In genomic region chr13:91133941-91134772, GRCh38 we compare ENCODE assay signal across 8 cellular contexts.
DNase-seq lines count a peak whose midpoint lies in the region; ATAC-seq and TF ChIP-seq lines count a peak whose summit lies in the region.

No MANE protein-coding gene starts in this region.

- CTCF ChIA-PET in RWPE1 (lab: Yijun Ruan, JAX) = interaction anchor here (0.7 to 1.0 kb wide), 3 partner anchors 11 to 54 kb away, joined by 3 to 5 read pairs (median 4); no protein-coding TSS in a partner anchor

- peak; percentile 74 for ATAC-seq in left colon
- peak; percentile 59 for ATAC-seq in stimulated activated memory B cell treated with anti-CD40 and anti-IgM and Interleukin-4, amounts not matched to agents 10 μg/mL and 1 μg/mL and 100 μg/mL, for 72 hours

- POLR2A ChIA-PET in RWPE1 (lab: Yijun Ruan, JAX; ENCODE audit: low non-redundant PET) = no interaction called here

- H3K9me3 Mint-ChIP-seq in stimulated activated memory B cell treated with anti-CD40 and anti-IgM and Interleukin-4, amounts not matched to agents 10 μg/mL and 1 μg/mL and 100 μg/mL, for 72 hours = no peaks in the 10 kb centered on the region

- H3K36me3 ChIP-seq in KMS-11 (ENCODE audit: insufficient read depth) = no peaks in the 10 kb centered on the region

- no peaks in the 10 kb centered on the region for H3K4me1 Mint-ChIP-seq in stimulated activated memory B cell treated with anti-CD40 and anti-IgM and Interleukin-4, amounts not matched to agents 10 μg/mL and 1 μg/mL and 100 μg/mL, for 72 hours

- no peak overlapping the region for H3K9ac ChIP-seq in KMS-11

- H3K4me1 ChIP-seq in KMS-11 (ENCODE audit: low read depth, poor library complexity, severe bottlenecking) = no peaks in the 10 kb centered on the region

- no peaks in the 10 kb centered on the region for H3K27me3 Mint-ChIP-seq in stimulated activated memory B cell treated with anti-CD40 and anti-IgM and Interleukin-4, amounts not matched to agents 10 μg/mL and 1 μg/mL and 100 μg/mL, for 72 hours

- H3K4me2 ChIP-seq in KMS-11 = no peak overlapping the region

- no peaks in the 10 kb centered on the region for H3K36me3 Mint-ChIP-seq in stimulated activated memory B cell treated with anti-CD40 and anti-IgM and Interleukin-4, amounts not matched to agents 10 μg/mL and 1 μg/mL and 100 μg/mL, for 72 hours

- DNase-seq in activated naive CD4-positive, alpha-beta T cell treated with Interleukin-2 at 50 U/mL for 16 hours = peak; percentile 24
- DNase-seq in activated naive CD4-positive, alpha-beta T cell (lab: John Stamatoyannopoulos, UW) = no peak
- DNase-seq in H4 (ENCODE audit: low spot score) (peak; percentile 43), RWPE1 (ENCODE audit: low spot score) (peak; percentile 48), cerebellar cortex (ENCODE audit: low spot score) (peak; percentile 77), left colon (peak in 1 of 2 donors; percentile 20)

- no peak overlapping the region for H3K27ac Mint-ChIP-seq in stimulated activated memory B cell treated with anti-CD40 and anti-IgM and Interleukin-4, amounts not matched to agents 10 μg/mL and 1 μg/mL and 100 μg/mL, for 72 hours

- no peak overlapping the region for H3K4me3 ChIP-seq in KMS-11 (IDR thresholded peaks at IDR 0.05; ENCODE audit: insufficient read depth, low read depth, low read length)

- no peaks in the 10 kb centered on the region for H3K27me3 ChIP-seq in KMS-11 (ENCODE audit: insufficient read depth, low read depth)

- no peaks in the 10 kb centered on the region for H3K79me2 ChIP-seq in KMS-11 (ENCODE audit: insufficient read depth, low read depth)

- TF ChIP-seq CTCF in KMS-11 (conservative IDR thresholded peaks at IDR 0.05; ENCODE audit: low read depth, low read length) (peak; percentile 67; the same call in 1 of the 2 replicates), RWPE1 (conservative IDR thresholded peaks at IDR 0.05; ENCODE audit: low read depth) (peak; percentile 78)

- no peaks in the 10 kb centered on the region for H4K20me1 ChIP-seq in KMS-11 (ENCODE audit: insufficient read depth)

- no peak overlapping the region for H2AFZ ChIP-seq in KMS-11 (ENCODE audit: low read depth)

- H3K27ac ChIP-seq in KMS-11 (no peak overlapping the region), RWPE1 (no peak overlapping the region)

- intact Hi-C loops in left colon (cut with DNase I, micrococcal nuclease) = no loop called here

- no peak overlapping the region for H3K4me3 Mint-ChIP-seq in stimulated activated memory B cell treated with anti-CD40 and anti-IgM and Interleukin-4, amounts not matched to agents 10 μg/mL and 1 μg/mL and 100 μg/mL, for 72 hours

Comparison
In these comparisons a context has a peak if more than half of its experiments do, and no peak if none do; other contexts are left out.
1. DNase-seq: peak in activated naive CD4-positive, alpha-beta T cell treated with Interleukin-2 at 50 U/mL for 16 hours (single experiment), H4 (single experiment), RWPE1 (single experiment) and cerebellar cortex (single experiment); none in activated naive CD4-positive, alpha-beta T cell (0 of 4).